Comparison of ENCODE assay signal across 15 cellular contexts in the genomic region with DNA sequence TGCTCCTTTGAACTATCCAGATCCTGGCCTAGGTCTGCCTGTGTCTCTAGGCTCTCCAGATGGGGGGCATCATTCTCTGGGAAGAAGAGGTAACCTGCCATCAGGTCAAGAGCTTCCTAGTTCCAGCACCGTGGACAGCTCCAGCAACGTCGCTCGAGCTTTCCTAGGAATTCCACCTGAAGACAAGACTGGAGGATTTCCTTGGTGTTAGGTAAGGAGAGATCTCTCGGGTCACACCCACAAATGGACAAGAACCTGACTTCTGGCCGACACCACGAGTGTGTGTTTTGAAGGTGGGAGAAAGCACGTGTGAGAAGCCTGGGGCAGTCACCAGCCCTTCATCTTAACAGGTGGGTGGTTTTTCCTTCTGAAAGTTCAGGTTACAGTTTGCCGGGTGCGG. TPM values are rescaled to one million over a fixed set of nuclear protein-coding genes. Genes with fewer than 3 reads are reported as not detected.
DNase-seq lines count a peak whose midpoint lies in the region; ATAC-seq, FAIRE-seq and TF ChIP-seq lines count a peak whose summit lies in the region.
"Had no signal": no experiment of that assay in that cellular context is flagged by ENCODE, and none has a peak within 500 bp of the region (broad histone marks: within the 10 kb centered on the region; RNA-seq: fewer than 3 reads in every experiment).

No MANE protein-coding gene starts in this region.

- TF ChIP-seq CTCF in MM.1S (IDR thresholded peaks at IDR 0.05; ENCODE audit: low read length) = no peak
- TF ChIP-seq CTCF in H1 (IDR thresholded peaks at IDR 0.05; ENCODE audit: control extremely low read depth in 1 of 3, insufficient read depth in 1 of 3, low read depth in 1 of 3, low read length in 3 of 3) = 0 out of 4 replicates have a peak, but pooled peaks of 1 of the 3 experiments have one; percentile 3
- no peak for TF ChIP-seq CTCF in brain microvascular endothelial cell (IDR thresholded peaks at IDR 0.05; ENCODE audit: low read depth, low read length, missing control alignments)

- H3K9me3 ChIP-seq in MM.1S (replicated peaks; ENCODE audit: insufficient read depth, low read length) (no peaks in the 10 kb centered on the region), H1 (ENCODE audit: insufficient read depth in 2 of 2, low read depth in 1 of 2, low read length in 1 of 2) (no peaks in the 10 kb centered on the region), mesenchymal stem cell (ENCODE audit: control insufficient read depth, low read length) (no peaks in the 10 kb centered on the region)

- peaks cover 4% of the 10 kb centered on the region; the same call in 1 of the 2 replicates for H3K23me2 ChIP-seq in H1 (ENCODE audit: low read depth, low read length)

- H2BK120ac ChIP-seq in H1 (replicated peaks; ENCODE audit: low read depth, low read length) (no peak overlapping the region), mesenchymal stem cell (ENCODE audit: low read depth, low read length) (no peak overlapping the region)

- H4K91ac ChIP-seq in H1 (replicated peaks; ENCODE audit: insufficient read length, low read length) = no peak overlapping the region
- H4K91ac ChIP-seq in mesenchymal stem cell (ENCODE audit: low read length) = no peak overlapping the region

- CTCF ChIA-PET in H1 (lab: Charles Lee; ENCODE audit: partially characterized antibody) = interaction anchor here (1.0 to 2.4 kb wide), 13 partner anchors 13 to 1144 kb away, joined by 3 to 8 read pairs (median 4); no protein-coding TSS in a partner anchor

- no peak overlapping the region for H4K5ac ChIP-seq in H1 (ENCODE audit: insufficient read length, low read depth, low read length)

- H2AK5ac ChIP-seq in H1 (ENCODE audit: low read depth, low read length) (no peak overlapping the region), mesenchymal stem cell (ENCODE audit: low read length, severe bottlenecking) (no peak overlapping the region)

- TF ChIP-seq EP300 in H1 (IDR thresholded peaks at IDR 0.05; ENCODE audit: borderline replicate concordance in 1 of 2, low read depth in 2 of 2, low read length in 2 of 2) = no peak

- no peaks in the 10 kb centered on the region for H4K20me1 ChIP-seq in MM.1S (ENCODE audit: insufficient read depth, low read length)
- H4K20me1 ChIP-seq in H1 (replicated peaks in 1 of 2; ENCODE audit: control insufficient read depth in 1 of 2, insufficient read depth in 2 of 2, low read length in 2 of 2) = no peaks in the 10 kb centered on the region

- H3K79me1 ChIP-seq in H1 (ENCODE audit: low read depth, low read length) = no peaks in the 10 kb centered on the region
- no peaks in the 10 kb centered on the region for H3K79me1 ChIP-seq in mesenchymal stem cell (replicated peaks; ENCODE audit: low read length, poor library complexity, severe bottlenecking)

- peaks cover 11% of the 10 kb centered on the region; the same call in 1 of the 2 replicates for H3K27me3 ChIP-seq in MM.1S (replicated peaks; ENCODE audit: insufficient read depth, low read length)
- peaks cover 0 to 2% (median 0%) of the 10 kb centered on the region in 4 experiments; a peak in 1 of 7 replicates for H3K27me3 ChIP-seq in H1 (replicated peaks in 1 of 4; ENCODE audit: control insufficient read depth in 3 of 4, extremely low read depth in 1 of 4, insufficient read depth in 3 of 4, low read length in 3 of 4)
- peaks cover 0 to 33% of the 10 kb centered on the region in 2 experiments for H3K27me3 ChIP-seq in mesenchymal stem cell (ENCODE audit: control insufficient read depth in 1 of 2, insufficient read depth in 1 of 2, low read length in 2 of 2)
- no peaks in the 10 kb centered on the region for H3K27me3 ChIP-seq in brain microvascular endothelial cell (replicated peaks)

- no peak overlapping the region for H2BK20ac ChIP-seq in H1 (ENCODE audit: low read length)

- no peaks in the 10 kb centered on the region for H3K9me2 ChIP-seq in MM.1S (replicated peaks; ENCODE audit: insufficient read depth, low read length)

- no peak; a peak in 1 of 4 replicates for TF ChIP-seq RAD21 in H1 (IDR thresholded peaks at IDR 0.05 in 1 of 2, conservative IDR thresholded peaks at IDR 0.05 in 1 of 2; ENCODE audit: low read depth in 2 of 2, low read length in 2 of 2)

- H2BK5ac ChIP-seq in H1 (ENCODE audit: low read depth, low read length) (no peak overlapping the region), mesenchymal stem cell (ENCODE audit: low read depth, low read length, poor library complexity, severe bottlenecking) (no peak overlapping the region)

- H4K8ac ChIP-seq in H1 (ENCODE audit: extremely low read depth, insufficient read depth, low read length) (no peak overlapping the region), mesenchymal stem cell (ENCODE audit: low read length) (no peak overlapping the region)

- H3F3A ChIP-seq in MM.1S (ENCODE audit: insufficient read depth, low read length) = no peaks in the 10 kb centered on the region

- no peak overlapping the region for H3K56ac ChIP-seq in H1 (replicated peaks; ENCODE audit: insufficient read length, low read depth, low read length)

- H3K79me2 ChIP-seq in MM.1S (ENCODE audit: low read length) = no peaks in the 10 kb centered on the region
- H3K79me2 ChIP-seq in H1 (ENCODE audit: control insufficient read depth in 1 of 2, insufficient read depth in 2 of 2, low read length in 2 of 2) = no peaks in the 10 kb centered on the region

- H3K4ac ChIP-seq in H1 (replicated peaks; ENCODE audit: insufficient read length, low read depth, low read length) (no peak overlapping the region), mesenchymal stem cell (ENCODE audit: low read depth in 1 of 2, low read length in 2 of 2) (no peak overlapping the region)

- no peak overlapping the region for H3K27ac ChIP-seq in MM.1S (ENCODE audit: low read length)
- no peak overlapping the region for H3K27ac ChIP-seq in H1 (ENCODE audit: low read depth, low read length)
- no peak overlapping the region for H3K27ac ChIP-seq in mesenchymal stem cell (ENCODE audit: low read length, poor library complexity, severe bottlenecking)
- H3K27ac ChIP-seq in brain microvascular endothelial cell = no peak overlapping the region

- no peak overlapping the region for H2BK12ac ChIP-seq in H1 (ENCODE audit: low read depth, low read length)
- H2BK12ac ChIP-seq in mesenchymal stem cell (ENCODE audit: low read length in 2 of 2) = no peak overlapping the region

- TF ChIP-seq POLR2A in H1 (IDR thresholded peaks at IDR 0.05; ENCODE audit: control extremely low read depth in 1 of 2, low read depth in 2 of 2, low read length in 2 of 2) = no peak

- DNase-seq in ELF-1 (ENCODE audit: low read depth, low spot score) = peak; percentile 77
- DNase-seq in MM.1S = peak; percentile 11
- peak; percentile 21 to 83 for DNase-seq in H1 (ENCODE audit: low read depth in 1 of 2, low spot score in 2 of 2)
- peak; percentile 34 for DNase-seq in mesenchymal stem cell
- no peak for DNase-seq in central memory CD4-positive, alpha-beta T cell
- no peak for DNase-seq in brain microvascular endothelial cell
- DNase-seq: activated effector memory CD4-positive, alpha-beta T cell treated with Interleukin-2 at 50 U/mL for 16 hours; effector CD8-positive, alpha-beta T cell; NCI-H2029 treated with DMSO at 0.1 percent for 48 hours; stimulated activated CD4-positive, alpha-beta T cell treated with anti-CD3 and anti-CD28 coated beads, Interleukin-2, amount 100 ng/mL, for 48 hours had no signal

- H3K23ac ChIP-seq in H1 (ENCODE audit: insufficient read length) (no peak overlapping the region), mesenchymal stem cell (ENCODE audit: low read length in 2 of 2) (no peak overlapping the region)

- H3K4me1 ChIP-seq in MM.1S (ENCODE audit: low read length) (no peaks in the 10 kb centered on the region), H1 (replicated peaks in 1 of 4; ENCODE audit: control insufficient read depth in 3 of 4, insufficient read depth in 4 of 4, low read length in 3 of 4) (no peaks in the 10 kb centered on the region), mesenchymal stem cell (ENCODE audit: control insufficient read depth, insufficient read depth, low read depth, low read length) (no peaks in the 10 kb centered on the region)

- H3K36me3 ChIP-seq in MM.1S (replicated peaks; ENCODE audit: insufficient read depth, low read length) (no peaks in the 10 kb centered on the region), H1 (ENCODE audit: control insufficient read depth in 2 of 4, insufficient read depth in 4 of 4, low read length in 3 of 4) (no peaks in the 10 kb centered on the region), mesenchymal stem cell (ENCODE audit: control insufficient read depth in 1 of 2, insufficient read depth in 2 of 2, low read depth in 1 of 2, low read length in 2 of 2) (no peaks in the 10 kb centered on the region), brain microvascular endothelial cell (replicated peaks) (no peaks in the 10 kb centered on the region)

- ATAC-seq in GM19452 (IDR thresholded peaks at IDR 0.05; ENCODE audit: unreplicated experiment) (no peak), esophagus mucosa (no peak)
- ATAC-seq: activated CD4-positive, CD25-positive, alpha-beta regulatory T cell treated with anti-CD3 and anti-CD28 coated beads, Interleukin-2, amount 50 U/mL, for 24 hours had no signal

- H3K14ac ChIP-seq in H1 (ENCODE audit: insufficient read length) = no peak overlapping the region
- H3K14ac ChIP-seq in mesenchymal stem cell (ENCODE audit: low read length in 2 of 2) = no peak overlapping the region

- peak; percentile 87 for FAIRE-seq in H1 (lab: Jason Lieb, UNC)

- H2AFZ ChIP-seq in MM.1S (ENCODE audit: low read length) (no peak overlapping the region), H1 (ENCODE audit: low read length) (no peak overlapping the region), mesenchymal stem cell (ENCODE audit: low read depth, low read length) (no peak overlapping the region)

- H3K4me2 ChIP-seq in MM.1S (ENCODE audit: low read depth, low read length) = no peak overlapping the region
- no peak overlapping the region for H3K4me2 ChIP-seq in H1 (ENCODE audit: insufficient read depth in 1 of 2, low read depth in 2 of 2, low read length in 2 of 2)
- no peak overlapping the region for H3K4me2 ChIP-seq in mesenchymal stem cell (ENCODE audit: low read length, poor library complexity, severe bottlenecking)

- H3K9ac ChIP-seq in MM.1S (ENCODE audit: low read length) (no peak overlapping the region), H1 (replicated peaks in 1 of 4; ENCODE audit: extremely low read depth in 1 of 4, low read depth in 3 of 4, low read length in 3 of 4) (no peak overlapping the region), mesenchymal stem cell (ENCODE audit: low read length) (no peak overlapping the region)

- in situ Hi-C loops in brain microvascular endothelial cell (cut with HindIII; ENCODE audit: low pct_ligation_motif_present, low sequenced_read_pairs) = no loop called here

- POLR2A ChIA-PET in H1 (lab: Charles Lee; ENCODE audit: partially characterized antibody) = interaction anchor here (0.9 to 2.0 kb wide), 7 partner anchors 9 to 258 kb away, joined by 3 to 5 read pairs (median 3); no protein-coding TSS in a partner anchor

- H2BK15ac ChIP-seq in H1 (ENCODE audit: low read length) = no peak overlapping the region
- H2BK15ac ChIP-seq in mesenchymal stem cell (ENCODE audit: low read depth, poor library complexity, severe bottlenecking) = no peak overlapping the region

- no peak overlapping the region for H3K18ac ChIP-seq in H1 (ENCODE audit: extremely low read depth, low read length)
- no peak overlapping the region for H3K18ac ChIP-seq in mesenchymal stem cell (ENCODE audit: low read depth in 1 of 2, low read length in 2 of 2)

- H3K4me3 ChIP-seq in MM.1S (ENCODE audit: low read length) (no peak overlapping the region), H1 (ENCODE audit: extremely low read depth in 1 of 4, insufficient read depth in 2 of 4, low read depth in 3 of 4, low read length in 4 of 4) (no peak overlapping the region), mesenchymal stem cell (ENCODE audit: insufficient read depth in 1 of 2, low read depth in 1 of 2, low read length in 2 of 2) (no peak overlapping the region), brain microvascular endothelial cell (ENCODE audit: low read depth, low read length) (no peak overlapping the region)

- WGBS in H1 (ENCODE audit: extremely low coverage in 1 of 2, insufficient coverage in 1 of 2, insufficient read length in 1 of 2, insufficient replicate concordance in 2 of 2, low coverage in 1 of 2, low lambda C conversion rate in 2 of 2, missing lambda C conversion rate in 1 of 2), 2 experiments = 50% methylated on average over 9 of the region's 10 CpGs; no CpG with 5 or more reads in 1 of the 2 experiments
- 30% methylated on average over 10 of the region's 10 CpGs for WGBS in mesenchymal stem cell

RNA-seq across cellular contexts. Expression of a gene that starts 1.2 kb away (rescaled TPM):
- not detected in 2 replicates for total RNA-seq in H1 (2021; fragmentation: NEBNext Ultra II Directional; extraction: Animal tissue kit (Norgen Biotek cat#: 25700))
- polyA plus RNA-seq in H1 (2011; rRNA removed) = not detected in 2 replicates
- polyA plus RNA-seq in H1 (2011; cell fraction: cytosol; rRNA removed) = not detected
- polyA plus RNA-seq in H1 (2011; cell fraction: nucleus; rRNA removed) = not detected
- not detected in 4 replicates for polyA plus RNA-seq in H1 (2012, experiment 1 of 2)
- not detected for polyA plus RNA-seq in H1 (2012, experiment 2 of 2)
- polyA plus RNA-seq in H1 (2013, experiment 1 of 2) = not detected
- polyA plus RNA-seq in H1 (2013, experiment 2 of 2) = not detected
- polyA minus RNA-seq in H1 (2011; rRNA and poly(A)+ RNA removed) = not detected in 2 replicates
- not detected for polyA minus RNA-seq in H1 (2011; cell fraction: cytosol; rRNA and poly(A)+ RNA removed)
- polyA minus RNA-seq in H1 (2011; cell fraction: nucleus; rRNA and poly(A)+ RNA removed) = not detected
- not detected for polyA plus RNA-seq in mesenchymal stem cell (2013, experiment 1 of 2)
- polyA plus RNA-seq in mesenchymal stem cell (2013, experiment 2 of 2) = not detected
- not detected for total RNA-seq in esophagus mucosa
- total RNA-seq: kidney epithelial cell, osteocyte had no signal

RNA-seq across cellular contexts. Expression of a gene that starts 10.7 kb away (rescaled TPM):
- total RNA-seq in H1 (2021; fragmentation: NEBNext Ultra II Directional; extraction: Animal tissue kit (Norgen Biotek cat#: 25700)) = not detected in 2 replicates
- polyA plus RNA-seq in H1 (2011; rRNA removed) = 0.32 and 0.61 TPM in 2 replicates
- polyA plus RNA-seq in H1 (2011; cell fraction: cytosol; rRNA removed) = 0.21 TPM
- polyA plus RNA-seq in H1 (2011; cell fraction: nucleus; rRNA removed) = 0.37 TPM
- not detected in 4 replicates for polyA plus RNA-seq in H1 (2012, experiment 1 of 2)
- not detected for polyA plus RNA-seq in H1 (2012, experiment 2 of 2)
- polyA plus RNA-seq in H1 (2013, experiment 1 of 2) = 0.22 TPM
- polyA plus RNA-seq in H1 (2013, experiment 2 of 2) = 0.29 TPM
- not detected in 2 replicates for polyA minus RNA-seq in H1 (2011; rRNA and poly(A)+ RNA removed)
- not detected for polyA minus RNA-seq in H1 (2011; cell fraction: cytosol; rRNA and poly(A)+ RNA removed)
- not detected for polyA minus RNA-seq in H1 (2011; cell fraction: nucleus; rRNA and poly(A)+ RNA removed)
- polyA plus RNA-seq in mesenchymal stem cell (2013, experiment 1 of 2) = not detected
- 0.04 TPM for polyA plus RNA-seq in mesenchymal stem cell (2013, experiment 2 of 2)
- total RNA-seq in esophagus mucosa = not detected
- total RNA-seq: osteocyte had no signal

RNA-seq across cellular contexts. Expression of a gene that starts 41.6 kb away (rescaled TPM):
- 0.29 and 0.47 TPM in 2 replicates for total RNA-seq in H1 (2021; fragmentation: NEBNext Ultra II Directional; extraction: Animal tissue kit (Norgen Biotek cat#: 25700))
- 0.45 and 1.1 TPM in 2 replicates for polyA plus RNA-seq in H1 (2011; rRNA removed)
- 0.83 TPM for polyA plus RNA-seq in H1 (2011; cell fraction: cytosol; rRNA removed)
- 1.2 TPM for polyA plus RNA-seq in H1 (2011; cell fraction: nucleus; rRNA removed)
- polyA plus RNA-seq in H1 (2012, experiment 1 of 2) = 0.21 to 0.52 TPM (median 0.31 TPM) in 4 replicates
- polyA plus RNA-seq in H1 (2012, experiment 2 of 2) = 0.76 TPM
- 0.16 TPM for polyA plus RNA-seq in H1 (2013, experiment 1 of 2)
- 0.15 TPM for polyA plus RNA-seq in H1 (2013, experiment 2 of 2)
- polyA minus RNA-seq in H1 (2011; rRNA and poly(A)+ RNA removed) = 0.49 and 0.54 TPM in 2 replicates
- 1.4 TPM for polyA minus RNA-seq in H1 (2011; cell fraction: cytosol; rRNA and poly(A)+ RNA removed)
- 1.5 TPM for polyA minus RNA-seq in H1 (2011; cell fraction: nucleus; rRNA and poly(A)+ RNA removed)
- polyA plus RNA-seq in mesenchymal stem cell (2013, experiment 1 of 2) = not detected
- polyA plus RNA-seq in mesenchymal stem cell (2013, experiment 2 of 2) = not detected
- not detected for total RNA-seq in esophagus mucosa
- total RNA-seq: kidney epithelial cell, osteocyte had no signal

RNA-seq across cellular contexts. Expression of a gene that starts 44.0 kb away (rescaled TPM):
- total RNA-seq in H1 (2021; fragmentation: NEBNext Ultra II Directional; extraction: Animal tissue kit (Norgen Biotek cat#: 25700)) = 259 and 261 TPM in 2 replicates
- polyA plus RNA-seq in H1 (2011; rRNA removed) = 281 and 364 TPM in 2 replicates
- 259 TPM for polyA plus RNA-seq in H1 (2011; cell fraction: cytosol; rRNA removed)
- polyA plus RNA-seq in H1 (2011; cell fraction: nucleus; rRNA removed) = 297 TPM
- polyA plus RNA-seq in H1 (2012, experiment 1 of 2) = 235 to 263 TPM (median 247 TPM) in 4 replicates
- polyA plus RNA-seq in H1 (2012, experiment 2 of 2) = 71.5 TPM
- 195 TPM for polyA plus RNA-seq in H1 (2013, experiment 1 of 2)
- polyA plus RNA-seq in H1 (2013, experiment 2 of 2) = 189 TPM
- polyA minus RNA-seq in H1 (2011; rRNA and poly(A)+ RNA removed) = 260 and 261 TPM in 2 replicates
- 101 TPM for polyA minus RNA-seq in H1 (2011; cell fraction: cytosol; rRNA and poly(A)+ RNA removed)
- 72.8 TPM for polyA minus RNA-seq in H1 (2011; cell fraction: nucleus; rRNA and poly(A)+ RNA removed)
- 79.2 TPM for polyA plus RNA-seq in mesenchymal stem cell (2013, experiment 1 of 2)
- 75.1 TPM for polyA plus RNA-seq in mesenchymal stem cell (2013, experiment 2 of 2)
- 74.9 TPM for total RNA-seq in esophagus mucosa

RNA-seq across cellular contexts. Expression of a gene that starts 47.2 kb away (rescaled TPM):
- total RNA-seq in H1 (2021; fragmentation: NEBNext Ultra II Directional; extraction: Animal tissue kit (Norgen Biotek cat#: 25700)) = 31.8 and 32.5 TPM in 2 replicates
- 61.1 and 67.8 TPM in 2 replicates for polyA plus RNA-seq in H1 (2011; rRNA removed)
- 38.7 TPM for polyA plus RNA-seq in H1 (2011; cell fraction: cytosol; rRNA removed)
- 34.0 TPM for polyA plus RNA-seq in H1 (2011; cell fraction: nucleus; rRNA removed)
- 26.9 to 34.2 TPM (median 30.5 TPM) in 4 replicates for polyA plus RNA-seq in H1 (2012, experiment 1 of 2)
- 26.5 TPM for polyA plus RNA-seq in H1 (2012, experiment 2 of 2)
- polyA plus RNA-seq in H1 (2013, experiment 1 of 2) = 40.8 TPM
- polyA plus RNA-seq in H1 (2013, experiment 2 of 2) = 41.0 TPM
- polyA minus RNA-seq in H1 (2011; rRNA and poly(A)+ RNA removed) = 56.9 and 59.9 TPM in 2 replicates
- 17.5 TPM for polyA minus RNA-seq in H1 (2011; cell fraction: cytosol; rRNA and poly(A)+ RNA removed)
- polyA minus RNA-seq in H1 (2011; cell fraction: nucleus; rRNA and poly(A)+ RNA removed) = 26.8 TPM
- polyA plus RNA-seq in mesenchymal stem cell (2013, experiment 1 of 2) = 3.9 TPM
- 3.8 TPM for polyA plus RNA-seq in mesenchymal stem cell (2013, experiment 2 of 2)
- 28.2 TPM for total RNA-seq in esophagus mucosa

Comparison
In these comparisons a context has a peak if more than half of its experiments do, and no peak if none do; other contexts are left out.
1. DNase-seq: peak in ELF-1 (single experiment), MM.1S (single experiment), H1 (2 of 2) and mesenchymal stem cell (single experiment); none in central memory CD4-positive, alpha-beta T cell (single experiment) and brain microvascular endothelial cell (single experiment).